8 cellular contexts compared by ENCODE assay signal in the genomic region with DNA sequence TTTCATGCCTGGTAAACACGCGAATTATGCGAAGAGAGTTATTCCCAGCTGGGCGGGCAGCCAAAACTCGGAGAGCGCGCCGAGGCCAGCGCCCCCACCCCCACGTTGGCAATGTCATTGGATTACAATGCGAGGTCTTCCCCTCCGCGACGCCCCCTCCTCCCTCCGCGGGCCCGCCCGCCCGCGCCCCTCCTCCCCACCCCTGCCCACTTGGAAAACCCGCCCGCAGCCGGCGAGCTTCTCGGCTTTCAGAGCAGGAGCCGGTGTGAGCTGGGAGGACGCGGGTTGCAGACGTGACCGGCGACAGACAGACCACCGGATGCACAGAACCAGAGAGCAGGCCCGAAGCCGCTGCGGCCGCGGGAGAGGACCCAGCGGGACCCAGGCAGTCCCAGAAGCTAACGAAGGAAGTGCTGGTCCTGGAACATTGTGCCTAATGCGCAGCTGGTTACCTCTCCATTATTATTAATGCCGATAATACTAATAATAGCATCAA. TPM values are rescaled to one million over a fixed set of nuclear protein-coding genes. Genes with fewer than 3 reads are reported as not detected.
DNase-seq lines count a peak whose midpoint lies in the region; ATAC-seq and TF ChIP-seq lines count a peak whose summit lies in the region.

No MANE protein-coding gene starts in this region.

- H3K4me3 ChIP-seq in AG09309 (ENCODE audit: control insufficient read depth, low read depth, low read length) (peak overlapping the region; percentile 20; the same call in 1 of the 2 replicates), HL-60 (replicated peaks; ENCODE audit: insufficient read depth, low read length) (0 out of 2 replicates have a peak overlapping the region, but pooled peaks have one; percentile 1)

- no peaks in the 10 kb centered on the region for H3K27me3 Mint-ChIP-seq in activated naive CD8-positive, alpha-beta T cell treated with anti-CD3 and anti-CD28 coated beads for 36 hours
- H3K27me3 Mint-ChIP-seq in naive B cell, result peaks cover 43 to 53% (median 52%) of the 10 kb centered on the region in 3 donors
- peaks cover 62% of the 10 kb centered on the region for H3K27me3 Mint-ChIP-seq in stimulated activated memory B cell treated with anti-CD40 and anti-IgM and Interleukin-4, amounts not matched to agents 10 μg/mL and 1 μg/mL and 100 μg/mL, for 72 hours

- H3K27me3 ChIP-seq in HL-60 (ENCODE audit: insufficient read depth, poor library complexity, severe bottlenecking), result peaks cover 22% of the 10 kb centered on the region

- H3K36me3 Mint-ChIP-seq in activated naive CD8-positive, alpha-beta T cell treated with anti-CD3 and anti-CD28 coated beads for 36 hours, result peaks cover 1% of the 10 kb centered on the region
- H3K36me3 Mint-ChIP-seq in naive B cell, result no peaks in the 10 kb centered on the region
- H3K36me3 Mint-ChIP-seq in stimulated activated memory B cell treated with anti-CD40 and anti-IgM and Interleukin-4, amounts not matched to agents 10 μg/mL and 1 μg/mL and 100 μg/mL, for 72 hours, result no peaks in the 10 kb centered on the region

- peak overlapping the region; percentile 82 for H3K27ac Mint-ChIP-seq in activated naive CD8-positive, alpha-beta T cell treated with anti-CD3 and anti-CD28 coated beads for 36 hours
- no peak overlapping the region for H3K27ac Mint-ChIP-seq in naive B cell
- no peak overlapping the region for H3K27ac Mint-ChIP-seq in stimulated activated memory B cell treated with anti-CD40 and anti-IgM and Interleukin-4, amounts not matched to agents 10 μg/mL and 1 μg/mL and 100 μg/mL, for 72 hours

- no peak for TF ChIP-seq CTCF in AG09309 (IDR thresholded peaks at IDR 0.05; ENCODE audit: control insufficient read depth, insufficient read depth, low read depth, low read length, missing control alignments)
- no peak for TF ChIP-seq CTCF in HL-60 (IDR thresholded peaks at IDR 0.05; ENCODE audit: insufficient read depth, low read length)

- no peak for ATAC-seq in naive B cell (ENCODE audit: low read depth in 2 of 2)
- ATAC-seq in stimulated activated memory B cell treated with anti-CD40 and anti-IgM and Interleukin-4, amounts not matched to agents 10 μg/mL and 1 μg/mL and 100 μg/mL, for 72 hours, result no peak
- ATAC-seq in left lobe of liver, result no peak

- H3K4me1 Mint-ChIP-seq in activated naive CD8-positive, alpha-beta T cell treated with anti-CD3 and anti-CD28 coated beads for 36 hours, result peaks cover 49% of the 10 kb centered on the region
- H3K4me1 Mint-ChIP-seq in naive B cell, result peaks cover 17 to 39% (median 35%) of the 10 kb centered on the region in 3 donors
- H3K4me1 Mint-ChIP-seq in stimulated activated memory B cell treated with anti-CD40 and anti-IgM and Interleukin-4, amounts not matched to agents 10 μg/mL and 1 μg/mL and 100 μg/mL, for 72 hours, result peaks cover 29% of the 10 kb centered on the region

- no peak overlapping the region for H3K27ac ChIP-seq in HL-60 (replicated peaks)

- no peak for DNase-seq in AG09309 (ENCODE audit: low read depth)
- no peak for DNase-seq in HL-60 (ENCODE audit: low read depth in 1 of 2, low spot score in 1 of 2)
- DNase-seq in activated naive CD8-positive, alpha-beta T cell treated with anti-CD3 and anti-CD28 coated beads for 36 hours, result peak; percentile 33
- DNase-seq in naive B cell, result no peak
- no peak for DNase-seq in left lobe of liver (ENCODE audit: low spot score)
- DNase-seq in NCI-H1436 treated with DMSO at 0.1 percent for 48 hours (lab: John Stamatoyannopoulos, UW), result no peak
- DNase-seq in central memory CD4-positive, alpha-beta T cell, result no peak

- no peaks in the 10 kb centered on the region for H3K9me3 Mint-ChIP-seq in activated naive CD8-positive, alpha-beta T cell treated with anti-CD3 and anti-CD28 coated beads for 36 hours
- no peaks in the 10 kb centered on the region for H3K9me3 Mint-ChIP-seq in naive B cell
- H3K9me3 Mint-ChIP-seq in stimulated activated memory B cell treated with anti-CD40 and anti-IgM and Interleukin-4, amounts not matched to agents 10 μg/mL and 1 μg/mL and 100 μg/mL, for 72 hours, result no peaks in the 10 kb centered on the region

- peak overlapping the region; percentile 84 for H3K4me3 Mint-ChIP-seq in activated naive CD8-positive, alpha-beta T cell treated with anti-CD3 and anti-CD28 coated beads for 36 hours
- peak overlapping the region; percentile 20 to 90 (median 84) for H3K4me3 Mint-ChIP-seq in naive B cell
- H3K4me3 Mint-ChIP-seq in stimulated activated memory B cell treated with anti-CD40 and anti-IgM and Interleukin-4, amounts not matched to agents 10 μg/mL and 1 μg/mL and 100 μg/mL, for 72 hours, result no peak overlapping the region

RNA-seq across cellular contexts. Expression of gene NOG, which starts 4.0 kb away (rescaled TPM):
- 1 to 10 TPM; 4.5 TPM for total RNA-seq in activated naive CD8-positive, alpha-beta T cell treated with anti-CD3 and anti-CD28 coated beads for 36 hours
- under 1 TPM in 2 of 6 donors, not detected in 4; 0.16 to 0.17 TPM for polyA plus RNA-seq in naive B cell (ENCODE audit: low read depth in 6 of 6)
- total RNA-seq in left lobe of liver, result 0.13 TPM
